19 cellular contexts compared by ENCODE assay signal in genomic region chr22:32847067-32847491, GRCh38. TPM values are rescaled to one million over a fixed set of nuclear protein-coding genes. Genes with fewer than 3 reads are reported as not detected.
DNase-seq lines count a peak whose midpoint lies in the region; ATAC-seq and TF ChIP-seq lines count a peak whose summit lies in the region.
"Had no signal": no experiment of that assay in that cellular context is flagged by ENCODE, and none has a peak within 500 bp of the region (broad histone marks: within the 10 kb centered on the region; RNA-seq: fewer than 3 reads in every experiment).

No MANE protein-coding gene starts in this region.

- no peak for ATAC-seq in left cardiac atrium
- ATAC-seq in left lung = no peak
- ATAC-seq in HG03196 (IDR thresholded peaks at IDR 0.05; ENCODE audit: unreplicated experiment) = no peak
- ATAC-seq: activated T-cell treated with anti-CD3 and anti-CD28 coated beads, Interleukin-2, amount 50 U/mL, for 72 hours had no signal

- no peak for TF ChIP-seq POLR2A in adrenal gland (IDR thresholded peaks at IDR 0.05)

- H3K27me3 ChIP-seq in BLaER1 = no peaks in the 10 kb centered on the region
- no peaks in the 10 kb centered on the region for H3K27me3 ChIP-seq in adrenal gland
- peaks cover 0 to 3% (median 0%) of the 10 kb centered on the region in 3 donors for H3K27me3 ChIP-seq in skeletal muscle tissue (ENCODE audit: control insufficient read depth in 3 of 3, insufficient read depth in 3 of 3, low read length in 3 of 3)
- no peaks in the 10 kb centered on the region for H3K27me3 ChIP-seq in left lung
- H3K27me3 ChIP-seq: tibial nerve had no signal

- H3K36me3 ChIP-seq in BLaER1 = no peaks in the 10 kb centered on the region
- peaks cover 0 to 12% of the 10 kb centered on the region in 2 donors for H3K36me3 ChIP-seq in adrenal gland (replicated peaks in 1 of 2)
- H3K36me3 ChIP-seq in skeletal muscle tissue (ENCODE audit: control insufficient read depth in 3 of 3, insufficient read depth in 3 of 3, low read length in 3 of 3) = peaks cover 0 to 3% (median 0%) of the 10 kb centered on the region in 3 donors
- H3K36me3 ChIP-seq in left lung = peaks cover 0 to 6% of the 10 kb centered on the region in 2 donors

- DNase-seq in adrenal gland (peak in 5 of 7 donors; percentile 48 to 74 (median 54)), left cardiac atrium (peak; percentile 58), left lung (no peak), NCI-H748 (lab: John Stamatoyannopoulos, UW; ENCODE audit: unreplicated experiment) (no peak)
- no peak for DNase-seq in stimulated activated CD4-positive, alpha-beta T cell treated with anti-CD3 and anti-CD28 coated beads, Interleukin-4, amount 100 ng/mL, for 4 hours
- DNase-seq: activated CD4-positive, alpha-beta T cell treated with anti-CD3 and anti-CD28 coated beads, Interleukin-2, amount 10 ng/mL, durations not matched to agents 7 days and 5 days; activated T-cell treated with anti-CD3 and anti-CD28 coated beads, Interleukin-2, amount 50 U/mL, for 72 hours; COR-L47; GF-D8; mesendoderm; NCI-H2081; SHP77 treated with DMSO at 0.1 percent for 48 hours; stimulated activated CD4-positive, alpha-beta T cell treated with anti-CD3 and anti-CD28 coated beads, Interleukin-12 subunit alpha, Interleukin-12 subunit beta, amount 100 ng/mL, for 4 hours; T1000 had no signal

- H3K4me3 ChIP-seq in BLaER1 (no peak overlapping the region), adrenal gland (no peak overlapping the region), skeletal muscle tissue (ENCODE audit: low read length in 3 of 3) (peak overlapping the region in 1 of 3 donors; percentile 49), left lung (no peak overlapping the region)
- H3K4me3 ChIP-seq: tibial nerve had no signal

- H3K9ac ChIP-seq in BLaER1 (no peak overlapping the region; the same call in 1 of the 2 replicates), skeletal muscle tissue (ENCODE audit: low read depth in 1 of 3, low read length in 3 of 3) (no peak overlapping the region)

- H3K27ac ChIP-seq in BLaER1 (no peak overlapping the region; the same call in 1 of the 2 replicates), adrenal gland (peak overlapping the region in 3 of 5 donors; percentile 1 to 60 (median 2)), skeletal muscle tissue (ENCODE audit: low read depth, low read length) (peak overlapping the region; percentile 6), left lung (no peak overlapping the region)

- no peaks in the 10 kb centered on the region for H4K20me1 ChIP-seq in BLaER1

- intact Hi-C loops in adrenal gland (cut with DNase I) (no loop called here), left cardiac atrium (cut with DNase I) (no loop called here), left lung (cut with DNase I) (no loop called here)

- H3K4me2 ChIP-seq in BLaER1 = peak overlapping the region; percentile 60

- H3K9me3 ChIP-seq in BLaER1 = no peaks in the 10 kb centered on the region
- no peaks in the 10 kb centered on the region for H3K9me3 ChIP-seq in adrenal gland (replicated peaks in 1 of 3)
- no peaks in the 10 kb centered on the region for H3K9me3 ChIP-seq in skeletal muscle tissue (ENCODE audit: control insufficient read depth in 3 of 3, low read length in 3 of 3)
- no peaks in the 10 kb centered on the region for H3K9me3 ChIP-seq in left lung
- H3K9me3 ChIP-seq: tibial nerve had no signal

- peaks cover 68% of the 10 kb centered on the region for H3K4me1 ChIP-seq in BLaER1
- H3K4me1 ChIP-seq in adrenal gland (replicated peaks in 1 of 2) = peaks cover 27 to 92% of the 10 kb centered on the region in 2 donors
- peaks cover 55 to 60% (median 56%) of the 10 kb centered on the region in 3 donors for H3K4me1 ChIP-seq in skeletal muscle tissue (ENCODE audit: control insufficient read depth in 3 of 3, insufficient read depth in 3 of 3, low read length in 3 of 3)
- peaks cover 13 to 25% of the 10 kb centered on the region in 2 donors for H3K4me1 ChIP-seq in left lung

- no peak for TF ChIP-seq CTCF in adrenal gland (IDR thresholded peaks at IDR 0.05)
- TF ChIP-seq CTCF in left lung (IDR thresholded peaks at IDR 0.05) = no peak

- 46 to 62% (median 49%) methylated on average over 13 of the region's 13 CpGs for WGBS in adrenal gland, 4 donors

RNA-seq across cellular contexts. Expression of gene TIMP3, which starts 45.6 kb away (rescaled TPM):
- total RNA-seq in adrenal gland (100 to 1,000 TPM; 248 to 677 (median 477) TPM), left cardiac atrium (100 to 1,000 TPM; 434 to 484 TPM), skeletal muscle tissue (64.2 TPM), left lung (100 to 1,000 TPM; 277 to 308 TPM)
- 100 to 1,000 TPM in 2 of 3 donors, 10 to 100 TPM in 1; 78.0 to 231 (median 147) TPM for polyA plus RNA-seq in adrenal gland
- total RNA-seq: activated CD4-positive, alpha-beta T cell treated with anti-CD3 and anti-CD28 coated beads, Interleukin-2, amount 10 ng/mL, durations not matched to agents 7 days and 5 days; HT-29 had no signal

Comparison
In these comparisons a context has a peak if more than half of its experiments do, and no peak if none do; other contexts are left out.
1. H3K27ac ChIP-seq: peak in adrenal gland (3 of 5) and skeletal muscle tissue (single experiment); none in BLaER1 (single experiment) and left lung (0 of 2).
2. DNase-seq: peak in adrenal gland (5 of 7) and left cardiac atrium (single experiment); none in left lung (0 of 2), stimulated activated CD4-positive, alpha-beta T cell treated with anti-CD3 and anti-CD28 coated beads, Interleukin-4, amount 100 ng/mL, for 4 hours (0 of 2) and NCI-H748 (single experiment).